Comparison of ENCODE assay signal across 18 cellular contexts in the genomic region with DNA sequence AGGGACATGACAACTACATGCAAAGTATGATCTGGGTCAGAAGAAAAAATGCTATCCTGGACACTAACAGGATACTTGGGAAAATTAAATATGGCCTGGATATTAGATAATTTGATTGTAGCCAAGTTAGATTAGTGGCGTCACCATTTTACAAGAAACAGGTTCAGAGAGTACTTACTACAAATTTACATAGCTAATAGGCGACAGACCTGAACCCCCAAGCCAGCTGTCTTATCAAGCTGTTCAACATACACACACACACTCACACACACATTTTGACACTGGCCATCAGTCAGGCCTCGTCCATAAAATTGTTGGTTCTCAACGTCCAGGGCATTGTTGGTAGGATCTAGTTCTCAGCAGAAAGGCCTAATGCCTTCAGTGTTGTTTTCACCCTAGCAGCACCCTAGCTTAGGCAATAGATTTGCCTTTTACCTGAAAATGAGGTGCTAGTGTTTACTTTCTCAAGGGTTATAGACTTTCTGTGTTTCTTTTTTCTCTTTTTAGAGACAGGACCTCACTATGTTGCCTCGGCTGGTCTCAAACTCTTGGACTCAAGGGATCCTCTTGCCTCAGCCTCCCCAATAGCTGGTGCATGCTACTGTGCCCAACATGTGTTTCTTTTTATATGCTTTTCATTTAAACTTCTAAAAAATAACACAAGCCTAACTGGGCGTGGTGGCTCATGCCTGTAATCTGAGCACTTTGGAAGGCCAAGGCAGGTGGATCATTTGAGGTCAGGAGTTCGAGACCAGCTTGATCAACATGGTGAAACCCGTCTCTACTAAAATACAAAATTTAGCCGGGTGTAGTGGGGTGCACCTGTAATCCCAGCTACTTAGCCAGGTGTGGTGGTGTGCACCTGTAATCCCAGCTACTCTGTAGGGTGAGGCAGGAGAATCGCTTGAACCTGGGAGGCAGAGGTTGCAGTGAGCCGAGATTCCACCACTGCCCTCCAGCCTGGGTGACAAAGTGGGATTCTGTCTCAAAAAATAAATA. TPM values are rescaled to one million over a fixed set of nuclear protein-coding genes. Genes with fewer than 3 reads are reported as not detected.
A peak's percentile ranks its signal among the peaks of the same experiment; 100 is the strongest.
DNase-seq lines count a peak whose midpoint lies in the region; ATAC-seq and TF ChIP-seq lines count a peak whose summit lies in the region.
"Had no signal": no experiment of that assay in that cellular context is flagged by ENCODE, and none has a peak within 500 bp of the region (broad histone marks: within the 10 kb centered on the region; RNA-seq: fewer than 3 reads in every experiment).

No MANE protein-coding gene starts in this region.

- H3K9ac ChIP-seq in SK-N-MC (ENCODE audit: insufficient read length) = no peak overlapping the region
- H3K9ac ChIP-seq: BLaER1 treated with 17β-estradiol and CSF1 and Interleukin-3, amounts not matched to agents 10 nM and 100 nM had no signal

- no peaks in the 10 kb centered on the region for H3K4me1 ChIP-seq in cardiac muscle cell (ENCODE audit: low read depth)
- peaks cover 0 to 17% (median 5%) of the 10 kb centered on the region in 12 donors for H3K4me1 ChIP-seq in heart left ventricle
- H3K4me1 ChIP-seq in tibial artery = peaks cover 0 to 10% (median 3%) of the 10 kb centered on the region in 4 donors
- H3K4me1 ChIP-seq in psoas muscle = peaks cover 9% of the 10 kb centered on the region
- peaks cover 0 to 12% (median 2%) of the 10 kb centered on the region in 4 donors for H3K4me1 ChIP-seq in Peyer's patch

- H3K4me3 ChIP-seq in cardiac muscle cell (no peak overlapping the region), heart left ventricle (no peak overlapping the region), SK-N-MC (no peak overlapping the region), tibial artery (no peak overlapping the region), psoas muscle (no peak overlapping the region), Peyer's patch (no peak overlapping the region)
- H3K4me3 ChIP-seq: BLaER1 treated with 17β-estradiol and CSF1 and Interleukin-3, amounts not matched to agents 10 nM and 100 nM had no signal

- TF ChIP-seq POLR2A in heart left ventricle (IDR thresholded peaks at IDR 0.05) (no peak), Peyer's patch (IDR thresholded peaks at IDR 0.05) (no peak)

- no peak for ATAC-seq in heart left ventricle
- no peak for ATAC-seq in HG02763 (IDR thresholded peaks at IDR 0.05; ENCODE audit: unreplicated experiment)
- ATAC-seq in psoas muscle = no peak

- H3K27me3 ChIP-seq in cardiac muscle cell (no peaks in the 10 kb centered on the region), heart left ventricle (no peaks in the 10 kb centered on the region), tibial artery (no peaks in the 10 kb centered on the region), psoas muscle (ENCODE audit: insufficient read depth in 3 of 3, low read length in 2 of 3) (no peaks in the 10 kb centered on the region), Peyer's patch (no peaks in the 10 kb centered on the region)
- H3K27me3 ChIP-seq: BLaER1 treated with 17β-estradiol and CSF1 and Interleukin-3, amounts not matched to agents 10 nM and 100 nM had no signal

- no peak for DNase-seq in cardiac muscle cell (ENCODE audit: low read depth in 1 of 2, low spot score in 1 of 2)
- no peak for DNase-seq in heart left ventricle
- DNase-seq in SK-N-MC (ENCODE audit: low read depth, low spot score) = no peak
- DNase-seq in left kidney (ENCODE audit: low read depth, low spot score) = peak; percentile 58
- no peak for DNase-seq in tibial artery
- no peak for DNase-seq in psoas muscle
- no peak for DNase-seq in Peyer's patch
- DNase-seq: HFFc6, IMR-90, Kasumi-1, NCI-H1930, SHP77 treated with DMSO at 0.1 percent for 48 hours, SW 1271 had no signal

- no peaks in the 10 kb centered on the region for H3K36me3 ChIP-seq in cardiac muscle cell
- H3K36me3 ChIP-seq in heart left ventricle = no peaks in the 10 kb centered on the region
- no peaks in the 10 kb centered on the region for H3K36me3 ChIP-seq in SK-N-MC (ENCODE audit: insufficient read depth, low read length)
- no peaks in the 10 kb centered on the region for H3K36me3 ChIP-seq in tibial artery
- no peaks in the 10 kb centered on the region for H3K36me3 ChIP-seq in psoas muscle (ENCODE audit: insufficient read depth in 1 of 2, low read depth in 1 of 2)
- H3K36me3 ChIP-seq in Peyer's patch = no peaks in the 10 kb centered on the region
- H3K36me3 ChIP-seq: BLaER1 treated with 17β-estradiol and CSF1 and Interleukin-3, amounts not matched to agents 10 nM and 100 nM had no signal

- H3K9me3 ChIP-seq in cardiac muscle cell (ENCODE audit: low read depth) (no peaks in the 10 kb centered on the region), heart left ventricle (no peaks in the 10 kb centered on the region), SK-N-MC (ENCODE audit: low read depth, low read length) (no peaks in the 10 kb centered on the region), tibial artery (no peaks in the 10 kb centered on the region), psoas muscle (no peaks in the 10 kb centered on the region), Peyer's patch (no peaks in the 10 kb centered on the region)
- H3K9me3 ChIP-seq: BLaER1 treated with 17β-estradiol and CSF1 and Interleukin-3, amounts not matched to agents 10 nM and 100 nM had no signal

- no peak for TF ChIP-seq CTCF in cardiac muscle cell (IDR thresholded peaks at IDR 0.05; ENCODE audit: low read depth, low read length)
- no peak for TF ChIP-seq CTCF in heart left ventricle (IDR thresholded peaks at IDR 0.05)
- no peak for TF ChIP-seq CTCF in tibial artery (IDR thresholded peaks at IDR 0.05)
- TF ChIP-seq CTCF in psoas muscle (IDR thresholded peaks at IDR 0.05) = no peak
- no peak for TF ChIP-seq CTCF in Peyer's patch (IDR thresholded peaks at IDR 0.05)

- intact Hi-C loops in heart left ventricle (cut with DNase I) (no loop called here), tibial artery (cut with DNase I; ENCODE audit: low total_unique reads) (no loop called here), psoas muscle (cut with DNase I) (no loop called here)

- WGBS in heart left ventricle, 4 donors = 80 to 89% (median 84%) methylated on average over 11 of the region's 11 CpGs
- 70 to 85% (median 80%) methylated on average over 11 of the region's 11 CpGs for WGBS in psoas muscle, 3 donors

- peak overlapping the region; percentile 18 for H3K27ac ChIP-seq in cardiac muscle cell
- H3K27ac ChIP-seq in heart left ventricle = no peak overlapping the region
- H3K27ac ChIP-seq in SK-N-MC = peak overlapping the region; percentile 35; the same call in 1 of the 2 replicates
- H3K27ac ChIP-seq in tibial artery = peak overlapping the region; percentile 2 to 40
- no peak overlapping the region for H3K27ac ChIP-seq in psoas muscle
- no peak overlapping the region for H3K27ac ChIP-seq in Peyer's patch
- H3K27ac ChIP-seq: BLaER1 treated with 17β-estradiol and CSF1 and Interleukin-3, amounts not matched to agents 10 nM and 100 nM had no signal

RNA-seq across cellular contexts. Expression of gene C14orf93, which starts 3.4 kb away (rescaled TPM):
- total RNA-seq in cardiac muscle cell = 7.9 and 26.3 TPM in 2 replicates
- 6.7 and 10.5 TPM in 2 replicates for polyA plus RNA-seq in cardiac muscle cell
- total RNA-seq in heart left ventricle = 1 to 10 TPM; 3.8 to 7.6 (median 5.5) TPM
- 1 to 10 TPM; 3.4 to 4.0 TPM for polyA plus RNA-seq in heart left ventricle
- total RNA-seq in psoas muscle = 1 to 10 TPM; 2.1 to 5.1 (median 4.2) TPM
- polyA plus RNA-seq in psoas muscle = 1 to 10 TPM; 1.7 to 4.1 (median 3.4) TPM
- 10 to 100 TPM; 11.0 to 34.4 (median 19.8) TPM for total RNA-seq in Peyer's patch

RNA-seq across cellular contexts. Expression of gene PSMB5, which starts 21.3 kb away (rescaled TPM):
- total RNA-seq in cardiac muscle cell (124 and 255 TPM in 2 replicates), heart left ventricle (100 to 1,000 TPM; 113 to 186 (median 122) TPM), psoas muscle (100 to 1,000 TPM; 156 to 307 (median 250) TPM), Peyer's patch (100 to 1,000 TPM in 1 of 4 donors, 10 to 100 TPM in 3; 49.6 to 116 (median 68.8) TPM)
- polyA plus RNA-seq in cardiac muscle cell (304 and 326 TPM in 2 replicates), heart left ventricle (100 to 1,000 TPM in 1 of 2 donors, 10 to 100 TPM in 1; 75.7 to 233 TPM), psoas muscle (100 to 1,000 TPM; 304 to 619 (median 496) TPM)

RNA-seq across cellular contexts. Expression of gene PSMB11, which starts 28.7 kb away (rescaled TPM):
- total RNA-seq in cardiac muscle cell (0.12 TPM in 1 of 2 replicates, not detected in the other), heart left ventricle (not detected), psoas muscle (not detected), Peyer's patch (not detected)
- polyA plus RNA-seq in cardiac muscle cell (not detected in 2 replicates), heart left ventricle (not detected), psoas muscle (under 1 TPM in 2 of 3 donors, not detected in 1; 0.03 to 0.51 TPM)
- total RNA-seq: Daoy, IMR-90, NCI-H460, RPMI7951 had no signal
- polyA plus RNA-seq: IMR-90 had no signal

RNA-seq across cellular contexts. Expression of gene AJUBA, which starts 31.0 kb away (rescaled TPM):
- total RNA-seq in cardiac muscle cell (33.8 and 39.3 TPM in 2 replicates), heart left ventricle (10 to 100 TPM in 5 of 9 donors, 1 to 10 TPM in 4; 5.6 to 18.0 (median 13.0) TPM), psoas muscle (1 to 10 TPM in 3 of 4 donors, under 1 TPM in 1; 0.95 to 1.5 (median 1.2) TPM), Peyer's patch (1 to 10 TPM in 3 of 4 donors, under 1 TPM in 1; 0.70 to 3.3 (median 2.4) TPM)
- polyA plus RNA-seq in cardiac muscle cell (18.9 and 19.9 TPM in 2 replicates), heart left ventricle (1 to 10 TPM; 6.4 to 9.9 TPM), psoas muscle (under 1 TPM; 0.65 to 0.77 (median 0.66) TPM)

RNA-seq across cellular contexts. Expression of gene CDH24, which starts 44.0 kb away (rescaled TPM):
- 8.6 and 8.9 TPM in 2 replicates for total RNA-seq in cardiac muscle cell
- 4.4 and 13.4 TPM in 2 replicates for polyA plus RNA-seq in cardiac muscle cell
- total RNA-seq in heart left ventricle = 1 to 10 TPM in 8 of 9 donors, under 1 TPM in 1; 0.72 to 3.3 (median 1.9) TPM
- polyA plus RNA-seq in heart left ventricle = 1 to 10 TPM; 1.6 to 2.8 TPM
- total RNA-seq in psoas muscle = under 1 TPM; 0.30 to 0.77 (median 0.32) TPM
- under 1 TPM; 0.31 to 0.51 (median 0.35) TPM for polyA plus RNA-seq in psoas muscle
- total RNA-seq in Peyer's patch = 10 to 100 TPM in 1 of 4 donors, 1 to 10 TPM in 3; 1.1 to 12.4 (median 5.5) TPM

Comparison
In these comparisons a context has a peak if more than half of its experiments do, and no peak if none do; other contexts are left out.
1. H3K27ac ChIP-seq: peak in cardiac muscle cell (single experiment), SK-N-MC (single experiment) and tibial artery (2 of 2); none in heart left ventricle (0 of 12), psoas muscle (single experiment) and Peyer's patch (0 of 4).